9 cellular contexts compared by ENCODE assay signal in genomic region chr6:113858067-113858604, GRCh38. TPM values are rescaled to one million over a fixed set of nuclear protein-coding genes. Genes with fewer than 3 reads are reported as not detected.
DNase-seq lines count a peak whose midpoint lies in the region; ATAC-seq, FAIRE-seq and TF ChIP-seq lines count a peak whose summit lies in the region.
"Had no signal": no experiment of that assay in that cellular context is flagged by ENCODE, and none has a peak within 500 bp of the region (broad histone marks: within the 10 kb centered on the region; RNA-seq: fewer than 3 reads in every experiment).

No MANE protein-coding gene starts in this region.

- TF ChIP-seq CTCF in A673 (conservative IDR thresholded peaks at IDR 0.05; ENCODE audit: low read depth, low read length) (no peak), astrocyte (IDR thresholded peaks at IDR 0.05; ENCODE audit: insufficient read depth, low read depth, low read length) (no peak)

- no peak overlapping the region for H3K27ac Mint-ChIP-seq in astrocyte (ENCODE audit: unreplicated experiment)

- H4K20me1 ChIP-seq in astrocyte (ENCODE audit: insufficient read depth, low read length), result peaks cover 41% of the 10 kb centered on the region

- FAIRE-seq in GM12891 (lab: Jason Lieb, UNC) (peak; percentile 5), astrocyte (lab: Jason Lieb, UNC) (no peak)

- ATAC-seq in GM21737 (IDR thresholded peaks at IDR 0.05; ENCODE audit: unreplicated experiment), result no peak

- peak overlapping the region; percentile 93 for H3K4me2 ChIP-seq in astrocyte (ENCODE audit: low read length)

- peak overlapping the region; percentile 86 for H3K4me3 ChIP-seq in A673 (ENCODE audit: low read depth, low read length, poor library complexity, severe bottlenecking)
- peak overlapping the region; percentile 100 for H3K4me3 ChIP-seq in astrocyte (ENCODE audit: insufficient read depth, low read depth, low read length)
- H3K4me3 ChIP-seq in iPS-11a (ENCODE audit: low read depth, low read length), result peak overlapping the region; percentile 98
- H3K4me3 ChIP-seq in skin epidermis, result peak overlapping the region; percentile 52 to 83 (median 67)

- intact Hi-C loops in A673 (cut with micrococcal nuclease; ENCODE audit: unreplicated experiment), result loop anchor here (1.0 to 10.0 kb wide), 9 partner anchors 163 to 1521 kb away; no protein-coding TSS in a partner anchor

- POLR2A ChIA-PET in A673 (lab: Charles Lee; ENCODE audit: low non-redundant PET), result no interaction called here

- H3K36me3 ChIP-seq in A673 (ENCODE audit: insufficient read depth, low read length, poor library complexity, severe bottlenecking) (peaks cover 6% of the 10 kb centered on the region), astrocyte (ENCODE audit: insufficient read depth, low read length) (peaks cover 11% of the 10 kb centered on the region)

- no peak overlapping the region for H2AFZ ChIP-seq in astrocyte (ENCODE audit: low read depth, low read length)

- no peak overlapping the region for H3K4me3 Mint-ChIP-seq in astrocyte (ENCODE audit: unreplicated experiment)
- H3K4me3 Mint-ChIP-seq: naive thymus-derived CD8-positive, alpha-beta T cell had no signal

- peak overlapping the region; percentile 89 for H3K27ac ChIP-seq in A673 (ENCODE audit: low read depth, low read length, poor library complexity, severe bottlenecking)
- H3K27ac ChIP-seq in astrocyte (ENCODE audit: low read depth, low read length), result peak overlapping the region; percentile 100
- peak overlapping the region; percentile 64 to 100 (median 97) for H3K27ac ChIP-seq in skin epidermis

- H3K9ac ChIP-seq in astrocyte (ENCODE audit: low read length), result peak overlapping the region; percentile 100

- H3K27me3 Mint-ChIP-seq in astrocyte (ENCODE audit: low read depth, unreplicated experiment), result no peaks in the 10 kb centered on the region

- H3K4me1 Mint-ChIP-seq in astrocyte (ENCODE audit: low read depth, unreplicated experiment), result peaks cover 18% of the 10 kb centered on the region

- H3K79me2 ChIP-seq in astrocyte (ENCODE audit: insufficient read depth, low read length), result peaks cover 77% of the 10 kb centered on the region

- TF ChIP-seq POLR2A in GM12891 (IDR thresholded peaks at IDR 0.05; ENCODE audit: low read depth, low read length), result peak; percentile 13; the same call in 1 of the 2 replicates

- H3K4me1 ChIP-seq in A673 (ENCODE audit: insufficient read depth, low read length, poor library complexity, severe bottlenecking) (peaks cover 11% of the 10 kb centered on the region), astrocyte (ENCODE audit: insufficient read depth, low read length) (peaks cover 25% of the 10 kb centered on the region)

- H3K9me3 Mint-ChIP-seq in astrocyte (ENCODE audit: unreplicated experiment), result no peaks in the 10 kb centered on the region

- CTCF ChIA-PET in A673 (lab: Charles Lee), result interaction anchor here (0.6 to 1.4 kb wide), 3 partner anchors 102 to 855 kb away, joined by 3 to 9 read pairs (median 7); no protein-coding TSS in a partner anchor

- no peaks in the 10 kb centered on the region for H3K9me3 ChIP-seq in A673 (ENCODE audit: low read depth, low read length, poor library complexity, severe bottlenecking)
- no peaks in the 10 kb centered on the region for H3K9me3 ChIP-seq in astrocyte (ENCODE audit: insufficient read depth, low read depth, low read length)

- H3K27me3 ChIP-seq in A673 (replicated peaks; ENCODE audit: insufficient read depth, low read depth, low read length, poor library complexity) (no peaks in the 10 kb centered on the region), astrocyte (ENCODE audit: insufficient read depth, low read length) (no peaks in the 10 kb centered on the region)

- peaks cover 11% of the 10 kb centered on the region for H3K36me3 Mint-ChIP-seq in astrocyte (ENCODE audit: low read depth, unreplicated experiment)

- no TSS peak for BruUV-seq in A673 (replicated peaks; lab: Mats Ljungman, UMichigan)

- peak; percentile 58 for DNase-seq in A673 (ENCODE audit: low spot score)
- DNase-seq in GM12891 (ENCODE audit: insufficient read length, low spot score), result no peak
- peak; percentile 70 for DNase-seq in NCI-H2227 treated with DMSO at 0.1 percent for 48 hours (lab: John Stamatoyannopoulos, UW)
- DNase-seq in astrocyte (ENCODE audit: low read depth), result peak; percentile 27
- DNase-seq in OCI-M2 (lab: John Stamatoyannopoulos, UW; ENCODE audit: unreplicated experiment), result no peak

TF ChIP-seq in GM12891, 5 proteins besides CTCF, POLR2A, EP300 and RAD21:
- no peak for TF ChIP-seq PAX5 (IDR thresholded peaks at IDR 0.05; ENCODE audit: insufficient read depth, low read length, severe bottlenecking)
- peak; percentile 59; the same call in 1 of the 2 replicates for TF ChIP-seq TAF1 (IDR thresholded peaks at IDR 0.05; ENCODE audit: low read depth, low read length)

RNA-seq across cellular contexts. Expression of gene MARCKS, which starts 1.0 kb away (rescaled TPM):
- total RNA-seq in A673 (2021) (95.9 and 110 TPM in 2 replicates), astrocyte (240 and 261 TPM in 2 replicates)
- 41.6 TPM for polyA plus RNA-seq in GM12891 (2012; ENCODE audit: low read depth, missing spikeins)
- polyA plus RNA-seq: naive thymus-derived CD8-positive, alpha-beta T cell had no signal

Comparison
In these comparisons a context has a peak if more than half of its experiments do, and no peak if none do; other contexts are left out.
1. DNase-seq: peak in A673 (single experiment), NCI-H2227 treated with DMSO at 0.1 percent for 48 hours (single experiment) and astrocyte (single experiment); none in GM12891 (single experiment) and OCI-M2 (single experiment).
2. Peak in every context shown above with its lines, with median percentiles within 50 percentile points of each other: H3K27ac ChIP-seq and H3K4me3 ChIP-seq.